Comparison of ENCODE assay signal across 20 cellular contexts in the genomic region with DNA sequence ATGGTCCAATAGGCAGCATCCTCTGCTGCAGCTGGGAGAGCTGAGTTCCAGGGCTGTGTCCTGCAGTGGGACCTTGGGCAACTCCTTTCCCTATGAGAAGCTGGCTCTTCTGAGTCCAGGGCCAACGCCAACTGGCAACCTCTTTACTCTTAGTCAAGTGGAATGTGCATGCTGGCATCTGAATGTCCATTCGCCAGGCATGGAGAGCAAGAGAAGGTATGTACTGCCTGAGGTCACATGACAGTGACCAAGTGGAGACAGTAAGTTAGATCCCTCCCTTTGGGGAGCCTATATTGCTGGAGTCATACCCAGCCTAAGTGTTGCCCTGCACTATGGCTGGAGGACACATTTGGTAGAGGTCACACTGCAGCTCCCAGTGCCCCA. TPM values are rescaled to one million over a fixed set of nuclear protein-coding genes. Genes with fewer than 3 reads are reported as not detected.
DNase-seq lines count a peak whose midpoint lies in the region; ATAC-seq and TF ChIP-seq lines count a peak whose summit lies in the region.
"Had no signal": no experiment of that assay in that cellular context is flagged by ENCODE, and none has a peak within 500 bp of the region (broad histone marks: within the 10 kb centered on the region; RNA-seq: fewer than 3 reads in every experiment).

No MANE protein-coding gene starts in this region.

- peaks cover 60% of the 10 kb centered on the region for H3K36me3 Mint-ChIP-seq in T-helper 2 cell treated with Interferon-gamma antibody and Interleukin-4, amounts not matched to agents 5 μg/mL and 100 μg/mL, for 36 hours (ENCODE audit: low read depth)
- peaks cover 32% of the 10 kb centered on the region for H3K36me3 Mint-ChIP-seq in T-cell
- peaks cover 7 to 25% (median 16%) of the 10 kb centered on the region in 3 donors for H3K36me3 Mint-ChIP-seq in immature natural killer cell

- no peak for DNase-seq in T-helper 2 cell treated with Interferon-gamma antibody and Interleukin-4, amounts not matched to agents 5 μg/mL and 100 μg/mL, for 36 hours (ENCODE audit: low spot score)
- DNase-seq in T-helper 2 cell (no peak), T-cell (no peak), heart right ventricle (peak in 1 of 2 donors; percentile 24), gastrocnemius medialis (peak; percentile 83 to 97), NCI-H1105 (lab: John Stamatoyannopoulos, UW) (no peak), immature natural killer cell (no peak)
- DNase-seq: 8988T; BE2C; central memory CD4-positive, alpha-beta T cell; GOT3; NCI-H1436; NCI-H2171; NCI-H526; SHP77 treated with DMSO at 0.1 percent for 48 hours; sigmoid colon; stimulated activated CD4-positive, alpha-beta T cell treated with anti-CD3 and anti-CD28 coated beads, Interleukin-1b, Interleukin-23, amount 100 ng/mL, for 48 hours; stimulated activated naive CD8-positive, alpha-beta T cell treated with anti-CD3 and anti-CD28 coated beads, Interleukin-15, amount 100 ng/mL, for 72 hours had no signal

- 63 to 72% methylated on average over 2 of the region's 2 CpGs for WGBS in heart right ventricle, 2 donors

- H3K9me3 Mint-ChIP-seq in T-helper 2 cell treated with Interferon-gamma antibody and Interleukin-4, amounts not matched to agents 5 μg/mL and 100 μg/mL, for 36 hours: no peaks in the 10 kb centered on the region
- H3K9me3 Mint-ChIP-seq in T-cell (no peaks in the 10 kb centered on the region), immature natural killer cell (no peaks in the 10 kb centered on the region)
- H3K9me3 Mint-ChIP-seq: stimulated activated naive CD8-positive, alpha-beta T cell treated with anti-CD3 and anti-CD28 coated beads, Interleukin-15, amount 100 ng/mL, for 72 hours had no signal

- CTCF ChIA-PET in T-cell (lab: Charles Lee): interaction anchor here in 1 of 2 donors (1.0 kb wide), 1 partner anchor 10 kb away, joined by 3 read pairs; no protein-coding TSS in a partner anchor

- H3K4me3 ChIP-seq in heart right ventricle (no peak overlapping the region), gastrocnemius medialis (no peak overlapping the region)
- H3K4me3 ChIP-seq: sigmoid colon had no signal

- no peak overlapping the region for H3K4me3 Mint-ChIP-seq in T-helper 2 cell treated with Interferon-gamma antibody and Interleukin-4, amounts not matched to agents 5 μg/mL and 100 μg/mL, for 36 hours
- peak overlapping the region in 1 of 3 donors; percentile 54 for H3K4me3 Mint-ChIP-seq in T-cell
- H3K4me3 Mint-ChIP-seq in immature natural killer cell: no peak overlapping the region
- H3K4me3 Mint-ChIP-seq: stimulated activated naive CD8-positive, alpha-beta T cell treated with anti-CD3 and anti-CD28 coated beads, Interleukin-15, amount 100 ng/mL, for 72 hours had no signal

- peak in 1 of 9 donors; percentile 0 for TF ChIP-seq CTCF in heart right ventricle (IDR thresholded peaks at IDR 0.05)
- TF ChIP-seq CTCF in gastrocnemius medialis (IDR thresholded peaks at IDR 0.05 in 4 of 5, conservative IDR thresholded peaks at IDR 0.05 in 1 of 5): no peak

- TF ChIP-seq POLR2A in gastrocnemius medialis (IDR thresholded peaks at IDR 0.05): peak; percentile 33 to 51

- peak overlapping the region; percentile 85 for H3K27ac Mint-ChIP-seq in T-helper 2 cell treated with Interferon-gamma antibody and Interleukin-4, amounts not matched to agents 5 μg/mL and 100 μg/mL, for 36 hours
- H3K27ac Mint-ChIP-seq in T-cell (peak overlapping the region; percentile 79 to 85), immature natural killer cell (peak overlapping the region in 1 of 6 donors; percentile 25)

- POLR2A ChIA-PET in T-cell (lab: Charles Lee): interaction anchor here in 1 of 2 donors (0.5 to 1.0 kb wide), 2 partner anchors 8 to 10 kb away, joined by 3 to 4 read pairs; no protein-coding TSS in a partner anchor

- H3K4me1 ChIP-seq in heart right ventricle (peaks cover 16 to 60% (median 44%) of the 10 kb centered on the region in 9 donors), gastrocnemius medialis (peaks cover 55 to 56% of the 10 kb centered on the region in 2 donors)
- H3K4me1 ChIP-seq: BE2C, sigmoid colon had no signal

- H3K4me1 Mint-ChIP-seq in T-helper 2 cell treated with Interferon-gamma antibody and Interleukin-4, amounts not matched to agents 5 μg/mL and 100 μg/mL, for 36 hours (ENCODE audit: low read depth): peaks cover 51% of the 10 kb centered on the region
- H3K4me1 Mint-ChIP-seq in T-cell: peaks cover 20 to 54% (median 54%) of the 10 kb centered on the region in 3 donors
- peaks cover 1 to 23% of the 10 kb centered on the region in 2 donors for H3K4me1 Mint-ChIP-seq in immature natural killer cell

- ATAC-seq in T-cell (replicated peaks in 1 of 4): peak in 1 of 4 experiments; percentile 14
- ATAC-seq in heart right ventricle: peak in 7 of 8 donors; percentile 5 to 31 (median 18)
- peak; percentile 63 to 66 for ATAC-seq in gastrocnemius medialis
- no peak for ATAC-seq in HG03460 (IDR thresholded peaks at IDR 0.05; ENCODE audit: unreplicated experiment)
- ATAC-seq: esophagus mucosa had no signal

- in situ Hi-C loops in gastrocnemius medialis (cut with MboI; ENCODE audit: low sequenced_read_pairs in 4 of 4): no loop called here

- H3K9me3 ChIP-seq in heart right ventricle: no peaks in the 10 kb centered on the region
- no peaks in the 10 kb centered on the region for H3K9me3 ChIP-seq in gastrocnemius medialis
- H3K9me3 ChIP-seq: BE2C, sigmoid colon had no signal

- H3K27ac ChIP-seq in heart right ventricle (peak overlapping the region; percentile 16 to 92 (median 86)), gastrocnemius medialis (peak overlapping the region; percentile 95 to 99 (median 97))
- H3K27ac ChIP-seq: sigmoid colon had no signal

- H3K36me3 ChIP-seq in heart right ventricle (peaks cover 0 to 53% (median 0%) of the 10 kb centered on the region in 9 donors), gastrocnemius medialis (no peaks in the 10 kb centered on the region)
- H3K36me3 ChIP-seq: BE2C had no signal

- no peaks in the 10 kb centered on the region for H3K27me3 ChIP-seq in heart right ventricle
- no peaks in the 10 kb centered on the region for H3K27me3 ChIP-seq in gastrocnemius medialis
- H3K27me3 ChIP-seq: BE2C, sigmoid colon had no signal

- H3K27me3 Mint-ChIP-seq in T-helper 2 cell treated with Interferon-gamma antibody and Interleukin-4, amounts not matched to agents 5 μg/mL and 100 μg/mL, for 36 hours (ENCODE audit: low read depth): no peaks in the 10 kb centered on the region
- H3K27me3 Mint-ChIP-seq in T-cell (no peaks in the 10 kb centered on the region), immature natural killer cell (ENCODE audit: low read depth in 3 of 3) (no peaks in the 10 kb centered on the region)
- H3K27me3 Mint-ChIP-seq: stimulated activated naive CD8-positive, alpha-beta T cell treated with anti-CD3 and anti-CD28 coated beads, Interleukin-15, amount 100 ng/mL, for 72 hours had no signal

- intact Hi-C loops in heart right ventricle (cut with DNase I): no loop called here
- intact Hi-C loops in gastrocnemius medialis (cut with DNase I; ENCODE audit: low total_unique reads): loop anchor here (5.0 kb wide), 1 partner anchor 1391 kb away; a partner anchor contains a TSS

RNA-seq across cellular contexts. Expression of a gene that starts 12.1 kb away (rescaled TPM):
- total RNA-seq in T-cell: 10 to 100 TPM; 35.5 to 66.6 (median 42.0) TPM
- total RNA-seq in heart right ventricle: 10 to 100 TPM; 10.6 to 19.0 (median 14.8) TPM
- polyA plus RNA-seq in heart right ventricle: 10 to 100 TPM; 13.5 to 17.7 TPM
- 1 to 10 TPM; 4.5 to 8.1 (median 7.5) TPM for total RNA-seq in gastrocnemius medialis
- polyA plus RNA-seq in immature natural killer cell: 10 to 100 TPM; 18.3 to 54.9 (median 29.7) TPM

RNA-seq across cellular contexts. Expression of a gene that starts 13.9 kb away (rescaled TPM):
- 10 to 100 TPM; 15.3 to 24.7 (median 19.5) TPM for total RNA-seq in T-cell
- total RNA-seq in heart right ventricle: 10 to 100 TPM; 31.6 to 49.9 (median 43.4) TPM
- polyA plus RNA-seq in heart right ventricle: 10 to 100 TPM; 19.9 to 28.7 TPM
- 10 to 100 TPM; 12.6 to 27.4 (median 15.4) TPM for total RNA-seq in gastrocnemius medialis
- 10 to 100 TPM in 2 of 3 donors, 1 to 10 TPM in 1; 8.8 to 28.8 (median 11.5) TPM for polyA plus RNA-seq in immature natural killer cell

RNA-seq across cellular contexts. Expression of a gene that starts 30.1 kb away (rescaled TPM):
- total RNA-seq in T-cell (100 to 1,000 TPM in 3 of 5 donors, 10 to 100 TPM in 2; 37.4 to 217 (median 190) TPM), heart right ventricle (100 to 1,000 TPM in 1 of 10 donors, 10 to 100 TPM in 6, 1 to 10 TPM in 3; 5.4 to 131 (median 24.0) TPM), gastrocnemius medialis (10 to 100 TPM in 2 of 4 donors, 1 to 10 TPM in 2; 3.3 to 50.5 (median 20.3) TPM)
- polyA plus RNA-seq in heart right ventricle (10 to 100 TPM in 1 of 2 donors, 1 to 10 TPM in 1; 8.9 to 21.1 TPM), immature natural killer cell (10 to 100 TPM in 1 of 3 donors, 1 to 10 TPM in 2; 4.5 to 23.2 (median 7.3) TPM)

RNA-seq across cellular contexts. Expression of a gene that starts 35.5 kb away (rescaled TPM):
- 10 to 100 TPM; 35.1 to 66.6 (median 53.0) TPM for total RNA-seq in T-cell
- 100 to 1,000 TPM; 278 to 496 (median 334) TPM for total RNA-seq in heart right ventricle
- 100 to 1,000 TPM; 134 to 225 TPM for polyA plus RNA-seq in heart right ventricle
- 100 to 1,000 TPM; 235 to 466 (median 387) TPM for total RNA-seq in gastrocnemius medialis
- polyA plus RNA-seq in immature natural killer cell: 10 to 100 TPM; 57.2 to 92.0 (median 91.2) TPM

Comparison
In these comparisons a context has a peak if more than half of its experiments do, and no peak if none do; other contexts are left out.
1. DNase-seq: peak in gastrocnemius medialis (2 of 2); none in T-helper 2 cell treated with Interferon-gamma antibody and Interleukin-4, amounts not matched to agents 5 μg/mL and 100 μg/mL, for 36 hours (single experiment), T-helper 2 cell (0 of 5), T-cell (0 of 34), NCI-H1105 (single experiment) and immature natural killer cell (0 of 3).